In genomic region chr11:22539851-22540376, GRCh38 we compare ENCODE assay signal across 8 cellular contexts.
A peak's percentile ranks its signal among the peaks of the same experiment; 100 is the strongest.
DNase-seq lines count a peak whose midpoint lies in the region; ATAC-seq and TF ChIP-seq lines count a peak whose summit lies in the region.

No MANE protein-coding gene starts in this region.

- no peak overlapping the region for H2BK120ac ChIP-seq in H9 (ENCODE audit: low read depth, low read length, poor library complexity, severe bottlenecking)

- H3K9ac ChIP-seq in H9 (ENCODE audit: extremely low read depth, insufficient read length, low read length) (no peak overlapping the region), PC-3 (ENCODE audit: low read length) (no peak overlapping the region)

- H2BK5ac ChIP-seq in H9 (ENCODE audit: insufficient read length, low read length): no peak overlapping the region

- no peak overlapping the region for H3K23ac ChIP-seq in H9 (ENCODE audit: insufficient read length, low read depth, low read length)

- H3K9me3 Mint-ChIP-seq in H9: no peaks in the 10 kb centered on the region

- H2AK5ac ChIP-seq in H9 (ENCODE audit: insufficient read length, low read length): no peak overlapping the region

- H3K4me3 ChIP-seq in PC-3 (ENCODE audit: low read length): no peak overlapping the region
- H3K4me3 ChIP-seq in hepatocyte: no peak overlapping the region
- no peak overlapping the region for H3K4me3 ChIP-seq in Peyer's patch

- TF ChIP-seq POLR2A in Peyer's patch (IDR thresholded peaks at IDR 0.05): no peak

- POLR2A ChIA-PET in PC-3 (lab: Charles Lee; ENCODE audit: unreplicated experiment): no interaction called here

- no TSS peak for BruUV-seq in PC-3 (replicated peaks; lab: Mats Ljungman, UMichigan)

- no peak overlapping the region for H3K56ac ChIP-seq in H9 (ENCODE audit: insufficient read length, low read depth, low read length)

- H3K4ac ChIP-seq in H9 (ENCODE audit: low read depth, low read length): no peak overlapping the region

- no peak overlapping the region for H4K8ac ChIP-seq in H9 (replicated peaks; ENCODE audit: insufficient read length, low read depth, low read length)

- no peak overlapping the region for H3T11ph ChIP-seq in H9 (ENCODE audit: low read length)

- H4K20me1 ChIP-seq in H9 (ENCODE audit: control insufficient read depth, insufficient read depth, insufficient read length) (no peaks in the 10 kb centered on the region), PC-3 (ENCODE audit: low read length) (no peaks in the 10 kb centered on the region), hepatocyte (ENCODE audit: insufficient read depth, poor library complexity, severe bottlenecking) (no peaks in the 10 kb centered on the region)

- no peak overlapping the region for H3K18ac ChIP-seq in H9 (ENCODE audit: insufficient read length, low read depth, low read length)

- H3K79me1 ChIP-seq in H9 (ENCODE audit: insufficient read depth, low read depth, low read length, poor library complexity, severe bottlenecking): no peaks in the 10 kb centered on the region

- H3K27me3 ChIP-seq in H9 (ENCODE audit: insufficient read depth, low read length): no peaks in the 10 kb centered on the region
- 0 out of 2 replicates have a peak, but pooled peaks cover 6% of the 10 kb centered on the region for H3K27me3 ChIP-seq in PC-3 (ENCODE audit: low read length)
- no peaks in the 10 kb centered on the region for H3K27me3 ChIP-seq in hepatocyte
- no peaks in the 10 kb centered on the region for H3K27me3 ChIP-seq in Peyer's patch

- H3K4me3 Mint-ChIP-seq in H9: no peak overlapping the region

- H4K91ac ChIP-seq in H9 (ENCODE audit: insufficient read length, low read depth, low read length): no peak overlapping the region

- H3K4me2 ChIP-seq in H9 (ENCODE audit: insufficient read depth, insufficient read length, low read length): no peak overlapping the region
- no peak overlapping the region for H3K4me2 ChIP-seq in PC-3 (ENCODE audit: low read length)
- H3K4me2 ChIP-seq in hepatocyte: no peak overlapping the region

- H3K9me2 ChIP-seq in PC-3 (replicated peaks; ENCODE audit: low read length): no peaks in the 10 kb centered on the region
- H3K9me2 ChIP-seq in hepatocyte (replicated peaks; ENCODE audit: insufficient read depth): no peaks in the 10 kb centered on the region

- no peaks in the 10 kb centered on the region for H3F3A ChIP-seq in PC-3 (ENCODE audit: low read length, unreplicated experiment)

- H4K5ac ChIP-seq in H9 (ENCODE audit: insufficient read length, low read depth, low read length): no peak overlapping the region

- CTCF ChIA-PET in PC-3 (lab: Charles Lee): no interaction called here

- H3K79me2 ChIP-seq in H9 (ENCODE audit: insufficient read depth, low read length) (no peaks in the 10 kb centered on the region), PC-3 (ENCODE audit: low read length) (no peaks in the 10 kb centered on the region), hepatocyte (no peaks in the 10 kb centered on the region)

- H3K14ac ChIP-seq in H9 (ENCODE audit: insufficient read depth, low read length): no peak overlapping the region

- H3K27ac ChIP-seq in H9 (ENCODE audit: insufficient read length, low read depth, low read length) (no peak overlapping the region), PC-3 (ENCODE audit: low read length) (no peak overlapping the region), hepatocyte (no peak overlapping the region), Peyer's patch (no peak overlapping the region)

- peaks cover 2% of the 10 kb centered on the region; the same call in 1 of the 2 replicates for H3K27me3 Mint-ChIP-seq in H9 (ENCODE audit: low read depth)

- no peaks in the 10 kb centered on the region for H3K9me3 ChIP-seq in H9 (ENCODE audit: control insufficient read depth, low read depth, low read length)
- no peaks in the 10 kb centered on the region for H3K9me3 ChIP-seq in PC-3 (ENCODE audit: low read length)
- H3K9me3 ChIP-seq in hepatocyte (ENCODE audit: low read depth): no peaks in the 10 kb centered on the region
- H3K9me3 ChIP-seq in Peyer's patch: no peaks in the 10 kb centered on the region

- H3K36me3 Mint-ChIP-seq in H9 (ENCODE audit: insufficient read depth in 1 of 3, low read depth in 3 of 3): no peaks in the 10 kb centered on the region

- H3K23me2 ChIP-seq in H9 (ENCODE audit: insufficient read length, low read depth, low read length, poor library complexity, severe bottlenecking): no peaks in the 10 kb centered on the region

- H2BK12ac ChIP-seq in H9 (ENCODE audit: insufficient read length, low read depth, low read length): no peak overlapping the region

- peak; percentile 42 for DNase-seq in AG08395 (ENCODE audit: low spot score)
- DNase-seq in H9: no peak
- peak; percentile 48 for DNase-seq in PC-3
- peak; percentile 59 for DNase-seq in hepatocyte (ENCODE audit: low spot score)
- no peak for DNase-seq in stimulated activated CD4-positive, alpha-beta T cell treated with anti-CD3 and anti-CD28 coated beads, Interleukin-15, amount 100 ng/mL, for 24 hours
- no peak for DNase-seq in Peyer's patch

- no peaks in the 10 kb centered on the region for H3K36me3 ChIP-seq in PC-3 (ENCODE audit: low read depth, low read length)
- no peaks in the 10 kb centered on the region for H3K36me3 ChIP-seq in hepatocyte (replicated peaks; ENCODE audit: insufficient read depth, low read depth)
- H3K36me3 ChIP-seq in Peyer's patch: no peaks in the 10 kb centered on the region

- ATAC-seq in PC-3 (0 out of 2 replicates have a peak, but pooled peaks have one; percentile 54), HG02610 (IDR thresholded peaks at IDR 0.05; ENCODE audit: unreplicated experiment) (no peak), HG02678 (IDR thresholded peaks at IDR 0.05; ENCODE audit: unreplicated experiment) (no peak)

- H3K4me1 ChIP-seq in H9 (ENCODE audit: insufficient read depth, low read length): no peaks in the 10 kb centered on the region
- H3K4me1 ChIP-seq in PC-3 (ENCODE audit: insufficient read depth, low read length): no peaks in the 10 kb centered on the region
- no peaks in the 10 kb centered on the region for H3K4me1 ChIP-seq in hepatocyte (ENCODE audit: insufficient read depth)
- H3K4me1 ChIP-seq in Peyer's patch: no peaks in the 10 kb centered on the region

- no peak overlapping the region for H3K27ac Mint-ChIP-seq in H9

- H2BK20ac ChIP-seq in H9 (ENCODE audit: low read depth, low read length, poor library complexity, severe bottlenecking): no peak overlapping the region

- peaks cover 0 to 3% of the 10 kb centered on the region in 2 experiments; a peak in 3 of 4 replicates for H3K4me1 Mint-ChIP-seq in H9

- H2BK15ac ChIP-seq in H9 (ENCODE audit: low read depth, low read length): no peak overlapping the region

- H2AFZ ChIP-seq in H9 (ENCODE audit: low read length) (no peak overlapping the region), PC-3 (ENCODE audit: low read length) (no peak overlapping the region), hepatocyte (no peak overlapping the region)

- peak; percentile 67 for TF ChIP-seq CTCF in H9 (conservative IDR thresholded peaks at IDR 0.05)
- peak; percentile 69 for TF ChIP-seq CTCF in PC-3 (conservative IDR thresholded peaks at IDR 0.05; ENCODE audit: low read depth, low read length)
- peak; percentile 77 for TF ChIP-seq CTCF in hepatocyte (IDR thresholded peaks at IDR 0.05; ENCODE audit: poor library complexity)
- peak in 1 of 6 experiments; percentile 12 for TF ChIP-seq CTCF in Peyer's patch (IDR thresholded peaks at IDR 0.05)

- intact Hi-C loops in PC-3 (cut with micrococcal nuclease): loop anchor here (1.0 kb wide), 2 partner anchors 113 to 206 kb away; no protein-coding TSS in a partner anchor

Comparison
In these comparisons a context has a peak if more than half of its experiments do, and no peak if none do; other contexts are left out.
1. DNase-seq: peak in AG08395 (single experiment), PC-3 (single experiment) and hepatocyte (single experiment); none in H9 (single experiment), stimulated activated CD4-positive, alpha-beta T cell treated with anti-CD3 and anti-CD28 coated beads, Interleukin-15, amount 100 ng/mL, for 24 hours (single experiment) and Peyer's patch (0 of 3).